In the genomic region with DNA sequence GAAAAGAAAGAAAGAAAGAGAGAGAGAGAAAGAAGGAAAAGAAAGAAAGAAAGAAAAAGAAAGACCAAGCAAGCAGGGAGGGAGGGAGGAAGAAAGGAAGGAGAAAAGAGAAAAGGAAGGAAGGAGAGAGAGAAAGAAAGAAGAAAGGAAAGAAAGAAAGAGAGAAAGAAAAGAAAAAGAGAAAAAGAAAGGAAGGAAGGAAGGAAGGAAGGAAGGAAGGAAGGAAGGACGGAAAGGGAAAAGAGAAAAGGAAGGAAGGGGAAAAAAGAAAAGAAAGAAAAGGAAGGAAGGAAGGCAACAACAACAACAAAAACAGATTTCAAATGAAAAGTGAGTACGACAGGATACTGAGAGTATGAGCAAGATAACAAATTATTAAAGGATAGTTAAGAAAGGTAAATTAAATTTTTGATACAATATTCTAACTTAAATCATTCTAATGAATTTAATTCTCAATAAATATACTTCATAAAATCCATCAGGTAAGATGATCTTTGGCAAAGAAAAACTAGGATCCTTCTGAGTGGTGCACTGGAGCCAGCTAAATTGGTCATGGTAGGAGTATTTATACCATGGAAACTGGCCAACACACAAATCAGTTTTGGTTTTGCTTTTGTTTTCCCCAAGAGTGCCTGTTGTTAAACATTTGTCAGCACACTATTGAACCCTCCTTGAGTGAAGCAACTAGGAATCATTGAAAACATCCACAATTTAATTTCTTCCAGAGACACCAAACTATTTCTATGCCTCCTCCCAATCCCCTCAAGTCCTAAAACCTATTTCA, we compare ENCODE assay signal across 7 cellular contexts. TPM values are rescaled to one million over a fixed set of nuclear protein-coding genes. Genes with fewer than 3 reads are reported as not detected.
DNase-seq lines count a peak whose midpoint lies in the region; ATAC-seq and TF ChIP-seq lines count a peak whose summit lies in the region.

No MANE protein-coding gene starts in this region.

- no peak for TF ChIP-seq POLR2A in HCT116 (IDR thresholded peaks at IDR 0.05; ENCODE audit: borderline replicate concordance, extremely low read depth, insufficient read depth, insufficient read length)

- no peaks in the 10 kb centered on the region for H3K27me3 Mint-ChIP-seq in MCF 10A (ENCODE audit: insufficient read depth, unreplicated experiment)
- no peaks in the 10 kb centered on the region for H3K27me3 Mint-ChIP-seq in naive thymus-derived CD8-positive, alpha-beta T cell

- POLR2A ChIA-PET in HCT116 (lab: Charles Lee) = interaction anchor here (0.7 kb wide), 1 partner anchor 324 kb away, joined by 3 read pairs; no protein-coding TSS in a partner anchor
- POLR2A ChIA-PET in MCF 10A (lab: Yijun Ruan, JAX) = interaction anchor here (0.6 to 0.8 kb wide), 2 partner anchors 12 to 290 kb away, joined by 3 to 5 read pairs; no protein-coding TSS in a partner anchor
- POLR2A ChIA-PET in naive thymus-derived CD8-positive, alpha-beta T cell (lab: Charles Lee) = interaction anchor here (0.7 to 3.9 kb wide), 6 partner anchors 10 to 69 kb away, joined by 3 to 32 read pairs (median 4); a partner anchor contains a TSS

- no peaks in the 10 kb centered on the region for H4K20me1 ChIP-seq in HCT116 (ENCODE audit: insufficient read depth)

- no peaks in the 10 kb centered on the region for H3K27me3 ChIP-seq in HCT116 (ENCODE audit: insufficient read depth, low read length)

- no TSS peak for BruUV-seq in HCT116 (replicated peaks; lab: Mats Ljungman, UMichigan)
- BruUV-seq in MCF 10A (replicated peaks; lab: Mats Ljungman, UMichigan) = no TSS peak

- peak overlapping the region; percentile 47 for H2AFZ ChIP-seq in HCT116 (ENCODE audit: low read depth, low read length, poor library complexity, severe bottlenecking)

- no peak overlapping the region; the same call in 1 of the 2 replicates for H3K9ac ChIP-seq in HCT116 (ENCODE audit: low read length)

- H3K4me1 ChIP-seq in HCT116 (ENCODE audit: control insufficient read depth in 1 of 2, insufficient read depth in 2 of 2, low read length in 2 of 2) = peaks cover 18 to 35% of the 10 kb centered on the region in 2 experiments

- no peaks in the 10 kb centered on the region for H3K9me2 ChIP-seq in HCT116 (ENCODE audit: insufficient read depth)

- H3K27ac Mint-ChIP-seq in MCF 10A (ENCODE audit: low read depth, unreplicated experiment) = no peak overlapping the region
- peak overlapping the region; percentile 45 to 92 (median 83) for H3K27ac Mint-ChIP-seq in naive thymus-derived CD8-positive, alpha-beta T cell

- H3K4me3 ChIP-seq in HCT116 (replicated peaks in 1 of 2; ENCODE audit: low read depth in 1 of 2, low read length in 2 of 2) = peak overlapping the region in 1 of 2 experiments; percentile 17; a peak in 2 of 4 replicates

- H3K4me3 Mint-ChIP-seq in MCF 10A (ENCODE audit: unreplicated experiment) = peak overlapping the region; percentile 40
- peak overlapping the region in 9 of 10 donors; percentile 3 to 69 (median 44) for H3K4me3 Mint-ChIP-seq in naive thymus-derived CD8-positive, alpha-beta T cell

- peak overlapping the region; percentile 67 for H3K4me2 ChIP-seq in HCT116 (ENCODE audit: low read length)

- intact Hi-C loops in HCT116 (cut with micrococcal nuclease) (loop anchor here (1.0 kb wide), 1 partner anchor 56 kb away; a partner anchor contains a TSS), MCF 10A (cut with micrococcal nuclease) (no loop called here), head of caudate nucleus (cut with DNase I) (no loop called here)

- H3K36me3 ChIP-seq in HCT116 (ENCODE audit: control insufficient read depth in 1 of 2, insufficient read depth in 2 of 2, low read length in 2 of 2) = no peaks in the 10 kb centered on the region

- TF ChIP-seq CTCF in HCT116 (IDR thresholded peaks at IDR 0.05 in 2 of 3, conservative IDR thresholded peaks at IDR 0.05 in 1 of 3; ENCODE audit: borderline replicate concordance in 1 of 3, insufficient read depth in 1 of 3, low read depth in 2 of 3, low read length in 2 of 3) (no peak), MCF 10A (IDR thresholded peaks at IDR 0.05; ENCODE audit: unreplicated experiment) (no peak)

- H3K79me2 ChIP-seq in HCT116 (ENCODE audit: insufficient read depth, low read length) = no peaks in the 10 kb centered on the region

- CTCF ChIA-PET in HCT116 (lab: Charles Lee) = no interaction called here
- CTCF ChIA-PET in MCF 10A (lab: Yijun Ruan, JAX) = no interaction called here

- H3K36me3 Mint-ChIP-seq in MCF 10A (ENCODE audit: insufficient read depth, unreplicated experiment) = no peaks in the 10 kb centered on the region
- H3K36me3 Mint-ChIP-seq in naive thymus-derived CD8-positive, alpha-beta T cell = no peaks in the 10 kb centered on the region

- no peak for TF ChIP-seq RAD21 in HCT116 (IDR thresholded peaks at IDR 0.05; ENCODE audit: low read depth)

- peaks cover 24% of the 10 kb centered on the region for H3K4me1 Mint-ChIP-seq in MCF 10A (ENCODE audit: insufficient read depth, unreplicated experiment)
- peaks cover 29 to 62% (median 56%) of the 10 kb centered on the region in 4 donors for H3K4me1 Mint-ChIP-seq in naive thymus-derived CD8-positive, alpha-beta T cell

- H3K9me3 Mint-ChIP-seq in MCF 10A (ENCODE audit: unreplicated experiment) = no peaks in the 10 kb centered on the region
- H3K9me3 Mint-ChIP-seq in naive thymus-derived CD8-positive, alpha-beta T cell = peaks cover 0 to 5% (median 0%) of the 10 kb centered on the region in 9 donors

- RAD21 ChIA-PET in HCT116 (lab: Charles Lee; ENCODE audit: low non-redundant PET in 1 of 2, low total read pairs in 2 of 2, uncharacterized antibody in 2 of 2, unreplicated experiment in 2 of 2) = no interaction called here

- H3K9me3 ChIP-seq in HCT116 (ENCODE audit: control insufficient read depth in 1 of 2, insufficient read depth in 1 of 2, low read depth in 1 of 2, low read length in 2 of 2) = no peaks in the 10 kb centered on the region

- peak; percentile 18 for DNase-seq in HCT116 (ENCODE audit: low read depth, low spot score)
- peak; percentile 77 for DNase-seq in NCI-H1105 treated with DMSO at 0.1 percent for 48 hours (lab: John Stamatoyannopoulos, UW)
- DNase-seq in MCF 10A (ENCODE audit: unreplicated experiment) = peak; percentile 67
- DNase-seq in naive thymus-derived CD8-positive, alpha-beta T cell = peak in 2 of 10 donors; percentile 36 to 39
- DNase-seq in 8988T = no peak
- no peak for DNase-seq in head of caudate nucleus

- peak overlapping the region; percentile 54; the same call in 1 of the 2 replicates for H3K27ac ChIP-seq in HCT116 (ENCODE audit: low read depth, low read length)

- ATAC-seq in GM18498 (IDR thresholded peaks at IDR 0.05; ENCODE audit: unreplicated experiment) = peak; percentile 82
- ATAC-seq in HCT116 = peak; percentile 43; the same call in 1 of the 2 replicates
- ATAC-seq in naive thymus-derived CD8-positive, alpha-beta T cell = peak in 1 of 2 donors; percentile 26

TF ChIP-seq in HCT116, 20 proteins besides CTCF, POLR2A, EP300 and RAD21 (continues in another document):
- no peak for TF ChIP-seq FOSL1 (IDR thresholded peaks at IDR 0.05; ENCODE audit: low read depth)
- TF ChIP-seq POLR2AphosphoS5 (IDR thresholded peaks at IDR 0.05; ENCODE audit: low read depth, low read length) = no peak
- no peak for TF ChIP-seq SP1 (IDR thresholded peaks at IDR 0.05; ENCODE audit: low read depth)
- TF ChIP-seq, protein P1, sequence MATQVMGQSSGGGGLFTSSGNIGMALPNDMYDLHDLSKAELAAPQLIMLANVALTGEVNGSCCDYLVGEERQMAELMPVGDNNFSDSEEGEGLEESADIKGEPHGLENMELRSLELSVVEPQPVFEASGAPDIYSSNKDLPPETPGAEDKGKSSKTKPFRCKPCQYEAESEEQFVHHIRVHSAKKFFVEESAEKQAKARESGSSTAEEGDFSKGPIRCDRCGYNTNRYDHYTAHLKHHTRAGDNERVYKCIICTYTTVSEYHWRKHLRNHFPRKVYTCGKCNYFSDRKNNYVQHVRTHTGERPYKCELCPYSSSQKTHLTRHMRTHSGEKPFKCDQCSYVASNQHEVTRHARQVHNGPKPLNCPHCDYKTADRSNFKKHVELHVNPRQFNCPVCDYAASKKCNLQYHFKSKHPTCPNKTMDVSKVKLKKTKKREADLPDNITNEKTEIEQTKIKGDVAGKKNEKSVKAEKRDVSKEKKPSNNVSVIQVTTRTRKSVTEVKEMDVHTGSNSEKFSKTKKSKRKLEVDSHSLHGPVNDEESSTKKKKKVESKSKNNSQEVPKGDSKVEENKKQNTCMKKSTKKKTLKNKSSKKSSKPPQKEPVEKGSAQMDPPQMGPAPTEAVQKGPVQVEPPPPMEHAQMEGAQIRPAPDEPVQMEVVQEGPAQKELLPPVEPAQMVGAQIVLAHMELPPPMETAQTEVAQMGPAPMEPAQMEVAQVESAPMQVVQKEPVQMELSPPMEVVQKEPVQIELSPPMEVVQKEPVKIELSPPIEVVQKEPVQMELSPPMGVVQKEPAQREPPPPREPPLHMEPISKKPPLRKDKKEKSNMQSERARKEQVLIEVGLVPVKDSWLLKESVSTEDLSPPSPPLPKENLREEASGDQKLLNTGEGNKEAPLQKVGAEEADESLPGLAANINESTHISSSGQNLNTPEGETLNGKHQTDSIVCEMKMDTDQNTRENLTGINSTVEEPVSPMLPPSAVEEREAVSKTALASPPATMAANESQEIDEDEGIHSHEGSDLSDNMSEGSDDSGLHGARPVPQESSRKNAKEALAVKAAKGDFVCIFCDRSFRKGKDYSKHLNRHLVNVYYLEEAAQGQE (IDR thresholded peaks at IDR 0.05; ENCODE audit: low read depth) = no peak
- TF ChIP-seq, protein P2, sequence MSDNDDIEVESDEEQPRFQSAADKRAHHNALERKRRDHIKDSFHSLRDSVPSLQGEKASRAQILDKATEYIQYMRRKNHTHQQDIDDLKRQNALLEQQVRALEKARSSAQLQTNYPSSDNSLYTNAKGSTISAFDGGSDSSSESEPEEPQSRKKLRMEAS (IDR thresholded peaks at IDR 0.05) = no peak
- no peak for TF ChIP-seq CBX3 (IDR thresholded peaks at IDR 0.05; ENCODE audit: low read depth)
- TF ChIP-seq ZNF274 (IDR thresholded peaks at IDR 0.05; ENCODE audit: low read depth, low read length) = no peak
- TF ChIP-seq EGR1 (IDR thresholded peaks at IDR 0.05; ENCODE audit: low read depth) = no peak
- TF ChIP-seq EZH2 (IDR thresholded peaks at IDR 0.05) = no peak
- no peak for TF ChIP-seq SIN3A (IDR thresholded peaks at IDR 0.05; ENCODE audit: low read depth)
- TF ChIP-seq ZFX (IDR thresholded peaks at IDR 0.05) = no peak
- no peak for TF ChIP-seq ELF1 (IDR thresholded peaks at IDR 0.05; ENCODE audit: borderline replicate concordance, low read depth)
- no peak for TF ChIP-seq YY1 (IDR thresholded peaks at IDR 0.05; ENCODE audit: extremely low read depth, insufficient replicate concordance, low read depth, low read length)
- TF ChIP-seq EZH2phosphoT487 (IDR thresholded peaks at IDR 0.05; ENCODE audit: borderline replicate concordance) = no peak
- TF ChIP-seq TCF7L2 (IDR thresholded peaks at IDR 0.05; ENCODE audit: borderline replicate concordance, extremely low read depth, insufficient read depth, insufficient read length) = no peak

RNA-seq across cellular contexts. Expression of a gene that starts 56.1 kb away (rescaled TPM):
- total RNA-seq in HCT116 (2021; ENCODE audit: unreplicated experiment) = 28.7 TPM
- polyA plus RNA-seq in HCT116 (2012) = 18.7 and 24.7 TPM in 2 replicates
- total RNA-seq in MCF 10A (2022) = 24.6 and 33.3 TPM in 2 replicates
- total RNA-seq in naive thymus-derived CD8-positive, alpha-beta T cell = 100 to 1,000 TPM; 189 to 206 TPM
- 10 to 100 TPM; 47.7 to 94.7 (median 62.4) TPM for polyA plus RNA-seq in naive thymus-derived CD8-positive, alpha-beta T cell

Comparison
In these comparisons a context has a peak if more than half of its experiments do, and no peak if none do; other contexts are left out.
1. DNase-seq: peak in HCT116 (single experiment), NCI-H1105 treated with DMSO at 0.1 percent for 48 hours (single experiment) and MCF 10A (single experiment); none in 8988T (single experiment) and head of caudate nucleus (0 of 42).